Comparison of ENCODE assay signal across 1 cellular context in the genomic region with DNA sequence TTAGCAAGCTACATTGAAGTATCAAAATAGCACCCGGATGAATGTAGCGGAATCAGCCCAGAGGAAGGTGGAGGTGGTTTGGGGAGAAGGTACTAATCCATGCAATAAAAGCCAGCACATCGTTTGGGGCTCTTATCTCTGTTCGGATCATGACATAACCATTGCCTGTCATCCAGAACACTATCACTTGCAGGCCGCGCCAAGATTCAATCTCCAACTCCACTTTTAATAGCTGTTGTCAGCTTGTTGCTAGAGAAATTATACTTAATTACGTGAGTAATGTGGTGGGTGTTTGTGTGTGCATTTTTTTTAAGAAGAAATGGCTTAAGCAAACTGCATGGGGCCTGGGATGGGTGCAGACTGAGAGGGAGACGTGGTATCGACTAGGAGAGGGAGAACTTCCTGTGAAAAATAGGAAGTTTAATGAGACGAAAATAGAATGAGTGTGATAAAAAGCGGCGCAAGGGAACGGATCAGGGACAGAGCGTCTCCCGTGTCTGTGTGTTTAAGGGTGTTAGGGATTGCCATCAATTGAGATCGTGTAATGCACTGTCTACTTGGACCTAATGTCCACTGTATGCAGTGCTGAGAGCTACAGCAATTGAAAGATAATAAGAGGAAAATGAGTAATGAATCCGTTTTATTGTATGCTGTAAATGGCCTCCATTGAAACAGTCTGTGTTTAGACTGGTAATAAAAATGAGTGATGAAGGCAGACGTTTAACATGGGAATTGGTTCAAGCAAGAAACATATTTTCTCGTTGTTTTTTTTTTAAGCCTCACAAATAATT.
TF ChIP-seq lines count a peak whose summit lies in the region.

No MANE protein-coding gene starts in this region.

TF ChIP-seq in HEK293, 187 proteins besides CTCF, POLR2A, EP300 and RAD21 (continued from another document):
- TF ChIP-seq, protein P1, sequence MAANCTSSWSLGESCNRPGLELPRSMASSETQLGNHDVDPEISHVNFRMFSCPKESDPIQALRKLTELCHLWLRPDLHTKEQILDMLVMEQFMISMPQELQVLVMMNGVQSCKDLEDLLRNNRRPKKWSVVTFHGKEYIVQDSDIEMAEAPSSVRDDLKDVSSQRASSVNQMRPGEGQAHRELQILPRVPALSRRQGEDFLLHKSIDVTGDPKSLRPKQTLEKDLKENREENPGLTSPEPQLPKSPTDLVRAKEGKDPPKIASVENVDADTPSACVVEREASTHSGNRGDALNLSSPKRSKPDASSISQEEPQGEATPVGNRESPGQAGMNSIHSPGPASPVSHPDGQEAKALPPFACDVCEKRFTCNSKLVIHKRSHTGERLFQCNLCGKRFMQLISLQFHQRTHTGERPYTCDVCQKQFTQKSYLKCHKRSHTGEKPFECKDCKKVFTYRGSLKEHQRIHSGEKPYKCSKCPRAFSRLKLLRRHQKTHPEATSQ (tag by site-specific recombination; IDR thresholded peaks at IDR 0.05), result no peak
- no peak for TF ChIP-seq GLI4 (tag by site-specific recombination; IDR thresholded peaks at IDR 0.05)
- TF ChIP-seq, protein P2, sequence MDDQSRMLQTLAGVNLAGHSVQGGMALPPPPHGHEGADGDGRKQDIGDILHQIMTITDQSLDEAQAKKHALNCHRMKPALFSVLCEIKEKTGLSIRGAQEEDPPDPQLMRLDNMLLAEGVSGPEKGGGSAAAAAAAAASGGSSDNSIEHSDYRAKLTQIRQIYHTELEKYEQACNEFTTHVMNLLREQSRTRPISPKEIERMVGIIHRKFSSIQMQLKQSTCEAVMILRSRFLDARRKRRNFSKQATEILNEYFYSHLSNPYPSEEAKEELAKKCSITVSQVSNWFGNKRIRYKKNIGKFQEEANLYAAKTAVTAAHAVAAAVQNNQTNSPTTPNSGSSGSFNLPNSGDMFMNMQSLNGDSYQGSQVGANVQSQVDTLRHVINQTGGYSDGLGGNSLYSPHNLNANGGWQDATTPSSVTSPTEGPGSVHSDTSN (CRISPR knock-in tag; IDR thresholded peaks at IDR 0.05), result no peak
- peak; percentile 67 for TF ChIP-seq OSR2 (tag by site-specific recombination; IDR thresholded peaks at IDR 0.05)
- TF ChIP-seq MZF1 (tag by site-specific recombination; IDR thresholded peaks at IDR 0.05; ENCODE audit: borderline replicate concordance), result peak; percentile 22; the same call in 1 of the 2 replicates
- no peak for TF ChIP-seq ZNF37A (tag by site-specific recombination; IDR thresholded peaks at IDR 0.05)
- TF ChIP-seq, protein P3, sequence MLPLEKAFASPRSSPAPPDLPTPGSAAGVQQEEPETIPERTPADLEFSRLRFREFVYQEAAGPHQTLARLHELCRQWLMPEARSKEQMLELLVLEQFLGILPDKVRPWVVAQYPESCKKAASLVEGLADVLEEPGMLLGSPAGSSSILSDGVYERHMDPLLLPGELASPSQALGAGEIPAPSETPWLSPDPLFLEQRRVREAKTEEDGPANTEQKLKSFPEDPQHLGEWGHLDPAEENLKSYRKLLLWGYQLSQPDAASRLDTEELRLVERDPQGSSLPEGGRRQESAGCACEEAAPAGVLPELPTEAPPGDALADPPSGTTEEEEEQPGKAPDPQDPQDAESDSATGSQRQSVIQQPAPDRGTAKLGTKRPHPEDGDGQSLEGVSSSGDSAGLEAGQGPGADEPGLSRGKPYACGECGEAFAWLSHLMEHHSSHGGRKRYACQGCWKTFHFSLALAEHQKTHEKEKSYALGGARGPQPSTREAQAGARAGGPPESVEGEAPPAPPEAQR (tag by site-specific recombination; IDR thresholded peaks at IDR 0.05), result no peak
- peak; percentile 8; the same call in 1 of the 2 replicates for TF ChIP-seq ZSCAN30 (tag by site-specific recombination; IDR thresholded peaks at IDR 0.05)
- TF ChIP-seq KLF16 (tag by site-specific recombination; IDR thresholded peaks at IDR 0.05), result peak; percentile 48; the same call in 1 of the 2 replicates
- TF ChIP-seq ZNF660 (tag by site-specific recombination; IDR thresholded peaks at IDR 0.05), result 0 out of 2 replicates have a peak, but pooled peaks have one; percentile 21
- TF ChIP-seq, protein P4, sequence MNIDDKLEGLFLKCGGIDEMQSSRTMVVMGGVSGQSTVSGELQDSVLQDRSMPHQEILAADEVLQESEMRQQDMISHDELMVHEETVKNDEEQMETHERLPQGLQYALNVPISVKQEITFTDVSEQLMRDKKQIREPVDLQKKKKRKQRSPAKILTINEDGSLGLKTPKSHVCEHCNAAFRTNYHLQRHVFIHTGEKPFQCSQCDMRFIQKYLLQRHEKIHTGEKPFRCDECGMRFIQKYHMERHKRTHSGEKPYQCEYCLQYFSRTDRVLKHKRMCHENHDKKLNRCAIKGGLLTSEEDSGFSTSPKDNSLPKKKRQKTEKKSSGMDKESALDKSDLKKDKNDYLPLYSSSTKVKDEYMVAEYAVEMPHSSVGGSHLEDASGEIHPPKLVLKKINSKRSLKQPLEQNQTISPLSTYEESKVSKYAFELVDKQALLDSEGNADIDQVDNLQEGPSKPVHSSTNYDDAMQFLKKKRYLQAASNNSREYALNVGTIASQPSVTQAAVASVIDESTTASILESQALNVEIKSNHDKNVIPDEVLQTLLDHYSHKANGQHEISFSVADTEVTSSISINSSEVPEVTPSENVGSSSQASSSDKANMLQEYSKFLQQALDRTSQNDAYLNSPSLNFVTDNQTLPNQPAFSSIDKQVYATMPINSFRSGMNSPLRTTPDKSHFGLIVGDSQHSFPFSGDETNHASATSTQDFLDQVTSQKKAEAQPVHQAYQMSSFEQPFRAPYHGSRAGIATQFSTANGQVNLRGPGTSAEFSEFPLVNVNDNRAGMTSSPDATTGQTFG (tag by site-specific recombination; IDR thresholded peaks at IDR 0.05; ENCODE audit: borderline replicate concordance), result no peak
- TF ChIP-seq ZNF324 (tag by site-specific recombination; IDR thresholded peaks at IDR 0.05), result peak; percentile 16; the same call in 1 of the 2 replicates
- peak; percentile 25; the same call in 1 of the 2 replicates for TF ChIP-seq ZFHX2 (tag by site-specific recombination; conservative IDR thresholded peaks at IDR 0.05)
- TF ChIP-seq TCF7L2 (IDR thresholded peaks at IDR 0.05; ENCODE audit: borderline replicate concordance, low read depth, low read length), result no peak; the same call in 1 of the 2 replicates
- TF ChIP-seq HOXC10 (CRISPR knock-in tag; IDR thresholded peaks at IDR 0.05), result no peak
- TF ChIP-seq TRIM28 (IDR thresholded peaks at IDR 0.05; ENCODE audit: borderline replicate concordance, low read length), result peak; percentile 85
- TF ChIP-seq ZNF121 (tag by site-specific recombination; IDR thresholded peaks at IDR 0.05), result no peak
- no peak for TF ChIP-seq ZNF211 (tag by site-specific recombination; IDR thresholded peaks at IDR 0.05; ENCODE audit: low read depth)
- no peak for TF ChIP-seq ZNF510 (tag by site-specific recombination; IDR thresholded peaks at IDR 0.05; ENCODE audit: insufficient replicate concordance)
- no peak for TF ChIP-seq ZNF664 (tag by site-specific recombination; IDR thresholded peaks at IDR 0.05)
- no peak for TF ChIP-seq ZNF23 (tag by site-specific recombination; IDR thresholded peaks at IDR 0.05; ENCODE audit: borderline replicate concordance)
TF ChIP-seq in HEK293: peak in this region for 72.
